21 cellular contexts compared by ENCODE assay signal in the genomic region with DNA sequence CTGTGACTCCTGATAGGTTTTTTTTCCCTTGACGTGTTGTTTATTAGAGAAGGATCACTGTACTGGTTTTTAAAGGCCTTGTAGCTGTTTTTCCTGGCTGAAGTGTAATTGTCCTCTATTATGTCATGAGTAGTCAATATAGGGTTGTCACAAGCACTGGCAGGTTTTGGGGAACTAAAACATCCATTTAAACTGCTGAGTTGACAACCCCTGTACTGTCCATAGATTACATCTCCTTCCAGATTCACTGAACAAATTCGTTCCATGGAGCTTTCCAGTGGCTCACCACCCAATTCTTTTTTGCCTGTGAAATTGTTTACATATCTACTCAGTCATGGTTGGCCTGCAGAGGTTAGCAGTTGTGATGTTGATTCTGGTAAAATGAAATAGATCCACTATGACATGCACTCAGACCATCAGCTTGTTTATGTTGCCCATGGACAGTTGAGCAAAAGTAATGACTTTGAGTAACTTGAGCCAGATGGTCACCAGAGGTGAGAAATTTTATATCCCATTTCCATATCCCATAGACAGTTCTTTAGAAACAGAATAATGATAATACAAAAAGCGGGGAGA.
"Had no signal": no experiment of that assay in that cellular context is flagged by ENCODE, and none has a peak within 500 bp of the region (broad histone marks: within the 10 kb centered on the region; RNA-seq: fewer than 3 reads in every experiment).

No MANE protein-coding gene starts in this region.

- H3K4me3 Mint-ChIP-seq: activated CD4-positive, alpha-beta T cell treated with anti-CD3 and anti-CD28 coated beads, Interleukin-2, amount 10 ng/mL, durations not matched to agents 24 days and 14 days; activated CD8-positive, alpha-beta T cell treated with anti-CD3 and anti-CD28 coated beads for 36 hours; activated naive CD8-positive, alpha-beta T cell treated with anti-CD3 and anti-CD28 coated beads, Interleukin-2, amount 10 ng/mL, durations not matched to agents 7 days and 5 days; effector memory CD8-positive, alpha-beta T cell; memory B cell; naive B cell; neural progenitor cell; stimulated activated naive CD8-positive, alpha-beta T cell treated with anti-CD3 and anti-CD28 coated beads, Interleukin-15, Interleukin-2, amounts not matched to agents 100 ng/mL and 50 ng/mL, for 24 hours had no signal

- ATAC-seq: activated CD8-positive, alpha-beta T cell treated with anti-CD3 and anti-CD28 coated beads for 36 hours; body of pancreas; effector memory CD8-positive, alpha-beta T cell; left ventricle myocardium superior; mucosa of descending colon had no signal

- H3K4me1 ChIP-seq: body of pancreas, prostate gland, right atrium auricular region, suprapubic skin, vagina had no signal

- H3K4me3 ChIP-seq: body of pancreas, mucosa of descending colon, neural progenitor cell, prostate gland, right atrium auricular region, suprapubic skin, vagina had no signal

- DNase-seq: activated CD4-positive, alpha-beta T cell treated with anti-CD3 and anti-CD28 coated beads, Interleukin-2, amount 10 ng/mL, durations not matched to agents 24 days and 14 days; activated CD8-positive, alpha-beta T cell treated with anti-CD3 and anti-CD28 coated beads for 36 hours; activated naive CD4-positive, alpha-beta T cell treated with Interleukin-2 at 50 U/mL for 16 hours; activated naive CD8-positive, alpha-beta T cell treated with anti-CD3 and anti-CD28 coated beads, Interleukin-2, amount 10 ng/mL, durations not matched to agents 7 days and 5 days; activated T-cell treated with anti-CD3 and anti-CD28 coated beads, Interleukin-2, amount 50 U/mL, for 1 hour; body of pancreas; effector memory CD8-positive, alpha-beta T cell; kidney glomerular epithelial cell; left ventricle myocardium superior; mucosa of descending colon; naive B cell; stimulated activated CD4-positive, alpha-beta T cell treated with anti-CD3 and anti-CD28 coated beads, Interleukin-2, amount 100 ng/mL, for 48 hours; T-helper 9 cell had no signal

- H3K4me2 ChIP-seq: neural progenitor cell had no signal

- H3K9ac ChIP-seq: neural progenitor cell had no signal

- H3K4me1 Mint-ChIP-seq: memory B cell, naive B cell, neural progenitor cell had no signal

- H3K27me3 ChIP-seq: body of pancreas, neural progenitor cell, right atrium auricular region, suprapubic skin, vagina had no signal

- H3K27ac Mint-ChIP-seq: activated CD4-positive, alpha-beta T cell treated with anti-CD3 and anti-CD28 coated beads, Interleukin-2, amount 10 ng/mL, durations not matched to agents 24 days and 14 days; activated CD8-positive, alpha-beta T cell treated with anti-CD3 and anti-CD28 coated beads for 36 hours; activated naive CD8-positive, alpha-beta T cell treated with anti-CD3 and anti-CD28 coated beads, Interleukin-2, amount 10 ng/mL, durations not matched to agents 7 days and 5 days; activated T-helper 2 cell treated with anti-CD3 and anti-CD28 coated beads, Interferon-gamma antibody, Interleukin-2, Interleukin-4, amounts not matched to agents 10 μg/mL and 5 μg/mL and 100 μg/mL, durations not matched to agents 14 hours and 24 hours and 36 hours; neural progenitor cell had no signal

- H3K27me3 Mint-ChIP-seq: activated CD4-positive, alpha-beta T cell treated with anti-CD3 and anti-CD28 coated beads, Interleukin-2, amount 10 ng/mL, durations not matched to agents 24 days and 14 days; activated CD8-positive, alpha-beta T cell treated with anti-CD3 and anti-CD28 coated beads for 36 hours; activated naive CD8-positive, alpha-beta T cell treated with anti-CD3 and anti-CD28 coated beads, Interleukin-2, amount 10 ng/mL, durations not matched to agents 7 days and 5 days; effector memory CD8-positive, alpha-beta T cell; memory B cell; naive B cell; stimulated activated naive CD8-positive, alpha-beta T cell treated with anti-CD3 and anti-CD28 coated beads, Interleukin-15, Interleukin-2, amounts not matched to agents 100 ng/mL and 50 ng/mL, for 24 hours had no signal

- H3K9me3 ChIP-seq: body of pancreas, mucosa of descending colon, prostate gland, right atrium auricular region, suprapubic skin, vagina had no signal

- H2AFZ ChIP-seq: neural progenitor cell had no signal

- H3K9me3 Mint-ChIP-seq: activated CD4-positive, alpha-beta T cell treated with anti-CD3 and anti-CD28 coated beads, Interleukin-2, amount 10 ng/mL, durations not matched to agents 24 days and 14 days; activated CD8-positive, alpha-beta T cell treated with anti-CD3 and anti-CD28 coated beads for 36 hours; activated naive CD8-positive, alpha-beta T cell treated with anti-CD3 and anti-CD28 coated beads, Interleukin-2, amount 10 ng/mL, durations not matched to agents 7 days and 5 days; activated T-helper 2 cell treated with anti-CD3 and anti-CD28 coated beads, Interferon-gamma antibody, Interleukin-2, Interleukin-4, amounts not matched to agents 10 μg/mL and 5 μg/mL and 100 μg/mL, durations not matched to agents 14 hours and 24 hours and 36 hours; effector memory CD8-positive, alpha-beta T cell; memory B cell; naive B cell; neural progenitor cell; stimulated activated naive CD8-positive, alpha-beta T cell treated with anti-CD3 and anti-CD28 coated beads, Interleukin-15, Interleukin-2, amounts not matched to agents 100 ng/mL and 50 ng/mL, for 24 hours had no signal

- H3K27ac ChIP-seq: body of pancreas, neural progenitor cell, prostate gland, right atrium auricular region, suprapubic skin, vagina had no signal
